13 cellular contexts compared by ENCODE assay signal in genomic region chr17:31424944-31425582, GRCh38. TPM values are rescaled to one million over a fixed set of nuclear protein-coding genes. Genes with fewer than 3 reads are reported as not detected.
A peak's percentile ranks its signal among the peaks of the same experiment; 100 is the strongest.
DNase-seq lines count a peak whose midpoint lies in the region; ATAC-seq, FAIRE-seq and TF ChIP-seq lines count a peak whose summit lies in the region.
"Had no signal": no experiment of that assay in that cellular context is flagged by ENCODE, and none has a peak within 500 bp of the region (broad histone marks: within the 10 kb centered on the region; RNA-seq: fewer than 3 reads in every experiment).

No MANE protein-coding gene starts in this region.

- H4K8ac ChIP-seq in trophoblast cell (ENCODE audit: low read depth, low read length) = no peak overlapping the region

- H3K27ac ChIP-seq in SK-N-SH (ENCODE audit: low read depth in 2 of 2, low read length in 1 of 2) = peak overlapping the region in 1 of 2 experiments; percentile 96; a peak in 2 of 4 replicates
- peak overlapping the region in 1 of 12 donors; percentile 26 for H3K27ac ChIP-seq in heart left ventricle
- no peak overlapping the region for H3K27ac ChIP-seq in trophoblast cell (ENCODE audit: low read depth, low read length)
- H3K27ac ChIP-seq in psoas muscle = no peak overlapping the region
- H3K27ac ChIP-seq: skin epidermis had no signal

- CTCF ChIA-PET in SK-N-SH (lab: Yijun Ruan, JAX) = interaction anchor here (0.6 to 7.1 kb wide), 15 partner anchors 10 to 921 kb away, joined by 3 to 35 read pairs (median 5); no protein-coding TSS in a partner anchor

- H3K79me2 ChIP-seq in SK-N-SH (ENCODE audit: insufficient read depth) (no peaks in the 10 kb centered on the region), trophoblast cell (ENCODE audit: control insufficient read depth, insufficient read depth, low read length, poor library complexity) (no peaks in the 10 kb centered on the region)

- ATAC-seq in heart left ventricle = peak in 3 of 4 donors; percentile 14 to 41 (median 25)
- ATAC-seq in GM18502 (IDR thresholded peaks at IDR 0.05; ENCODE audit: poor library complexity, unreplicated experiment) = no peak
- ATAC-seq in psoas muscle = no peak
- ATAC-seq: effector memory CD8-positive, alpha-beta T cell had no signal

- H3K4me2 ChIP-seq in SK-N-SH = no peak overlapping the region
- no peak overlapping the region for H3K4me2 ChIP-seq in trophoblast cell (ENCODE audit: low read length)

- 56% methylated on average over 12 of the region's 12 CpGs for WGBS in SK-N-SH (ENCODE audit: low lambda C conversion rate)
- WGBS in heart left ventricle, 4 donors = 32 to 39% (median 34%) methylated on average over 11 to 12 of the region's 12 CpGs
- no CpG with 5 or more reads among the region's 12 CpGs for WGBS in trophoblast cell (ENCODE audit: extremely low coverage, insufficient coverage, insufficient read length)
- whole genome bisulfite sequencing in psoas muscle, 3 donors = 24 to 29% (median 28%) methylated on average over 12 of the region's 12 CpGs

- intact Hi-C loops in heart left ventricle (cut with DNase I) = no loop called here
- intact Hi-C loops in psoas muscle (cut with DNase I) = no loop called here

- no peaks in the 10 kb centered on the region for H3F3A ChIP-seq in SK-N-SH (replicated peaks; ENCODE audit: insufficient read depth)

- TF ChIP-seq CTCF in SK-N-SH (IDR thresholded peaks at IDR 0.05) (no peak), heart left ventricle (IDR thresholded peaks at IDR 0.05) (no peak), GM20000 (IDR thresholded peaks at IDR 0.05; ENCODE audit: extremely low read depth, missing control alignments) (no peak), psoas muscle (IDR thresholded peaks at IDR 0.05) (no peak)

- no peak for TF ChIP-seq POLR2A in heart left ventricle (IDR thresholded peaks at IDR 0.05)

- peaks cover 0 to 28% of the 10 kb centered on the region in 2 experiments; a peak in 2 of 4 replicates for H3K4me1 ChIP-seq in SK-N-SH (ENCODE audit: control insufficient read depth in 1 of 2, insufficient read depth in 2 of 2, low read depth in 1 of 2, low read length in 1 of 2)
- peaks cover 0 to 14% (median 6%) of the 10 kb centered on the region in 12 donors for H3K4me1 ChIP-seq in heart left ventricle
- no peaks in the 10 kb centered on the region for H3K4me1 ChIP-seq in trophoblast cell (ENCODE audit: control insufficient read depth in 1 of 2, insufficient read depth in 2 of 2, low read length in 2 of 2)
- no peaks in the 10 kb centered on the region for H3K4me1 ChIP-seq in psoas muscle

- no peaks in the 10 kb centered on the region for H3K9me3 ChIP-seq in SK-N-SH
- H3K9me3 ChIP-seq in heart left ventricle = peaks cover 0 to 22% (median 3%) of the 10 kb centered on the region in 12 donors
- H3K9me3 ChIP-seq in trophoblast cell (ENCODE audit: insufficient read depth, low read depth, low read length) = no peaks in the 10 kb centered on the region
- no peaks in the 10 kb centered on the region for H3K9me3 ChIP-seq in psoas muscle

- H3K9ac ChIP-seq in SK-N-SH (no peak overlapping the region), trophoblast cell (ENCODE audit: low read length) (no peak overlapping the region)

- H3K14ac ChIP-seq in trophoblast cell (ENCODE audit: low read length) = no peak overlapping the region

- H2BK120ac ChIP-seq in trophoblast cell (ENCODE audit: insufficient read depth, low read length, poor library complexity) = no peak overlapping the region

- DNase-seq in HTR-8/SVneo (ENCODE audit: insufficient read length, low spot score) (no peak), SK-N-SH (peak; percentile 83), heart left ventricle (peak in 1 of 5 donors; percentile 48), trophoblast cell (peak; percentile 46 to 60), HuH-7.5 (ENCODE audit: low spot score) (no peak), GM20000 (ENCODE audit: low spot score) (no peak), psoas muscle (no peak)
- DNase-seq: CD4-positive, alpha-beta T cell; effector memory CD8-positive, alpha-beta T cell; NCI-H1105 treated with DMSO at 0.1 percent for 48 hours; T-helper 2 cell had no signal

- peak; percentile 28 for FAIRE-seq in HTR-8/SVneo (lab: Jason Lieb, UNC)

- no peak overlapping the region for H4K91ac ChIP-seq in trophoblast cell (ENCODE audit: low read depth, low read length)

- no peaks in the 10 kb centered on the region for H3K9me2 ChIP-seq in SK-N-SH

- no peaks in the 10 kb centered on the region for H3K79me1 ChIP-seq in trophoblast cell (ENCODE audit: low read length)

- no peak overlapping the region for H3K18ac ChIP-seq in trophoblast cell (ENCODE audit: low read length)

- H3K23ac ChIP-seq in trophoblast cell (ENCODE audit: low read length) = no peak overlapping the region

- H2AFZ ChIP-seq in SK-N-SH (ENCODE audit: low read depth) = no peak overlapping the region
- H2AFZ ChIP-seq in trophoblast cell (ENCODE audit: insufficient read depth, low read length, poor library complexity) = no peak overlapping the region

- H4K20me1 ChIP-seq in SK-N-SH (ENCODE audit: insufficient read depth) = no peaks in the 10 kb centered on the region

- H4K12ac ChIP-seq in trophoblast cell (ENCODE audit: low read depth, low read length) = no peak overlapping the region

- H3K4ac ChIP-seq in trophoblast cell (ENCODE audit: low read depth, low read length) = no peak overlapping the region

- POLR2A ChIA-PET in SK-N-SH (lab: Yijun Ruan, JAX) = interaction anchor here (0.6 to 2.0 kb wide), 9 partner anchors 19 to 124 kb away, joined by 3 to 10 read pairs (median 5); partner anchors contain the start of gene RAB11FIP4

- H3K36me3 ChIP-seq in SK-N-SH (replicated peaks in 1 of 2; ENCODE audit: control insufficient read depth in 1 of 2, insufficient read depth in 2 of 2, low read length in 1 of 2) (no peaks in the 10 kb centered on the region), heart left ventricle (no peaks in the 10 kb centered on the region), trophoblast cell (ENCODE audit: control insufficient read depth in 1 of 2, insufficient read depth in 2 of 2, low read length in 2 of 2) (no peaks in the 10 kb centered on the region), psoas muscle (ENCODE audit: insufficient read depth in 1 of 2, low read depth in 1 of 2) (no peaks in the 10 kb centered on the region)

- H2AK5ac ChIP-seq in trophoblast cell (ENCODE audit: low read length) = no peak overlapping the region

- TF ChIP-seq EP300 in SK-N-SH (IDR thresholded peaks at IDR 0.05; ENCODE audit: borderline replicate concordance in 1 of 2, low read depth in 1 of 2, low read length in 1 of 2) = peak in 1 of 2 experiments; percentile 96; a peak in 2 of 4 replicates

- no peak overlapping the region for H2BK12ac ChIP-seq in trophoblast cell (ENCODE audit: low read length)

- H3K27me3 ChIP-seq in SK-N-SH (ENCODE audit: insufficient read depth) = no peaks in the 10 kb centered on the region
- H3K27me3 ChIP-seq in heart left ventricle = peaks cover 0 to 6% (median 0%) of the 10 kb centered on the region in 9 donors
- no peaks in the 10 kb centered on the region for H3K27me3 ChIP-seq in trophoblast cell (ENCODE audit: insufficient read depth, low read length)
- H3K27me3 ChIP-seq in psoas muscle (ENCODE audit: insufficient read depth in 3 of 3, low read length in 2 of 3) = peaks cover 0 to 23% (median 3%) of the 10 kb centered on the region in 3 donors

- peak; percentile 30 for TF ChIP-seq RAD21 in SK-N-SH (IDR thresholded peaks at IDR 0.05; ENCODE audit: low read length)

- H2BK5ac ChIP-seq in trophoblast cell (ENCODE audit: low read depth, low read length, poor library complexity) = no peak overlapping the region

- H3K4me3 ChIP-seq in SK-N-SH (ENCODE audit: low read depth in 2 of 2, low read length in 1 of 2) (no peak overlapping the region), heart left ventricle (no peak overlapping the region), trophoblast cell (ENCODE audit: low read depth, low read length) (no peak overlapping the region), psoas muscle (no peak overlapping the region)
- H3K4me3 ChIP-seq: skin epidermis had no signal

TF ChIP-seq in SK-N-SH, 30 proteins besides CTCF, POLR2A, EP300 and RAD21 (continues in another document):
- TF ChIP-seq FOXJ3 (CRISPR knock-in tag; IDR thresholded peaks at IDR 0.05) = peak; percentile 95
- no peak for TF ChIP-seq ZBTB33 (IDR thresholded peaks at IDR 0.05; ENCODE audit: borderline replicate concordance, low read depth)
- TF ChIP-seq FOSL2 (IDR thresholded peaks at IDR 0.05; ENCODE audit: borderline replicate concordance, low read depth) = no peak
- peak; percentile 99 for TF ChIP-seq RCOR1 (IDR thresholded peaks at IDR 0.05; ENCODE audit: low read length)
- TF ChIP-seq MAX (IDR thresholded peaks at IDR 0.05; ENCODE audit: low read depth) = no peak
- no peak for TF ChIP-seq RXRA (IDR thresholded peaks at IDR 0.05; ENCODE audit: borderline replicate concordance, low read depth)

RNA-seq across cellular contexts. Expression of gene RAB11FIP4, which starts 33.6 kb away (rescaled TPM):
- polyA plus RNA-seq in SK-N-SH (2012; rRNA removed) = 7.1 and 9.4 TPM in 2 replicates
- polyA plus RNA-seq in SK-N-SH (2012; cell fraction: cytosol; rRNA removed) = 7.0 and 10.5 TPM in 2 replicates
- polyA plus RNA-seq in SK-N-SH (2012; cell fraction: nucleus; rRNA removed) = 5.4 and 6.5 TPM in 2 replicates
- 10 to 100 TPM in 2 of 9 donors, 1 to 10 TPM in 7; 3.7 to 13.7 (median 8.7) TPM for total RNA-seq in heart left ventricle
- polyA plus RNA-seq in heart left ventricle = 1 to 10 TPM; 1.5 to 3.7 TPM
- polyA plus RNA-seq in trophoblast cell (2013) = 83.8 and 85.8 TPM in 2 replicates
- total RNA-seq in psoas muscle = 1 to 10 TPM in 1 of 4 donors, under 1 TPM in 3; 0.17 to 1.8 (median 0.56) TPM
- polyA plus RNA-seq in psoas muscle = under 1 TPM; 0.04 to 0.41 (median 0.08) TPM

Comparison
In these comparisons a context has a peak if more than half of its experiments do, and no peak if none do; other contexts are left out.
1. DNase-seq: peak in SK-N-SH (single experiment) and trophoblast cell (2 of 2); none in HTR-8/SVneo (single experiment), HuH-7.5 (single experiment), GM20000 (single experiment) and psoas muscle (0 of 2).
2. ATAC-seq: peak in heart left ventricle (3 of 4); none in GM18502 (single experiment) and psoas muscle (0 of 4).